In the genomic region with DNA sequence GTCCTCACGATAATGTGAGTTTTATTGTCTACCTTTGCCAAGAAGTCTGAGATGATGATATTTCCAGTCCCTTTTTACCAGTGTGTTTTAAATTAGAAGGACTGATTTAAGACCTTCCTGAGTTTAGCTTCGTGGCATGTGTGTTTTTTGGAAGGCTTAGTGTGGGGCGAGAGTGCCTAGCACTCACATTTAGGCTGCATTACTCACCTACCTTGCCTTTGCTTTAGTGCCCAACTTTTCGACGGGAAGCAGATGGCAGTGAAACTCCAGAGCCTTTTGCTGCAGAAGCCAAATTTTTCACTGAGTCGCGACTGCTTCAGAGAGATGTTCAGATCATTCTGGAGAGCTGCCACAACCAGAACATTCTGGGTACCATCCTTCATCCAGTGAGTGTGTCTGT, we compare ENCODE assay signal across 20 cellular contexts. TPM values are rescaled to one million over a fixed set of nuclear protein-coding genes. Genes with fewer than 3 reads are reported as not detected.
DNase-seq lines count a peak whose midpoint lies in the region; ATAC-seq and TF ChIP-seq lines count a peak whose summit lies in the region.
"Had no signal": no experiment of that assay in that cellular context is flagged by ENCODE, and none has a peak within 500 bp of the region (broad histone marks: within the 10 kb centered on the region; RNA-seq: fewer than 3 reads in every experiment).

No MANE protein-coding gene starts in this region.

- intact Hi-C loops in right lobe of liver (cut with DNase I), result loop anchor here in 1 of 2 donors (10.0 kb wide), 1 partner anchor 502 kb away; no protein-coding TSS in a partner anchor

- H3K4me1 ChIP-seq in foreskin keratinocyte, result no peaks in the 10 kb centered on the region
- no peaks in the 10 kb centered on the region for H3K4me1 ChIP-seq in right lobe of liver
- H3K4me1 ChIP-seq: BLaER1 had no signal

- DNase-seq in GM03348 (ENCODE audit: low spot score) (peak; percentile 24), NCI-H446 treated with DMSO at 0.1 percent for 48 hours (lab: John Stamatoyannopoulos, UW) (peak; percentile 49), fibroblast of peridontal ligament (ENCODE audit: extremely low read depth) (peak; percentile 45), foreskin keratinocyte (no peak), 8988T (no peak), right lobe of liver (no peak)
- DNase-seq: CD8-positive, alpha-beta T cell; DMS79 treated with DMSO at 0.1 percent for 48 hours; IMR-90; NCI-H1417 treated with DMSO at 0.1 percent for 48 hours; NCI-H345; NCI-H526; PC-3; RPMI8226; SHP77 treated with DMSO at 0.1 percent for 48 hours; T-helper 1 cell had no signal

- 93% methylated on average over 4 of the region's 7 CpGs for WGBS in right lobe of liver (ENCODE audit: insufficient coverage, low coverage, low lambda C conversion rate, missing lambda C conversion rate)

- H3K4me3 ChIP-seq in right lobe of liver, result no peak overlapping the region
- H3K4me3 ChIP-seq: BLaER1, GM12878 had no signal

- TF ChIP-seq POLR2A in right lobe of liver (IDR thresholded peaks at IDR 0.05), result no peak

- peaks cover 5 to 86% (median 28%) of the 10 kb centered on the region in 4 donors for H3K36me3 ChIP-seq in right lobe of liver

- TF ChIP-seq CTCF in foreskin keratinocyte (conservative IDR thresholded peaks at IDR 0.05), result no peak
- no peak for TF ChIP-seq CTCF in right lobe of liver (IDR thresholded peaks at IDR 0.05)

- ATAC-seq in foreskin keratinocyte (no peak), GM18868 (IDR thresholded peaks at IDR 0.05; ENCODE audit: unreplicated experiment) (no peak), right lobe of liver (no peak)
- ATAC-seq: CD8-positive, alpha-beta T cell; GM12878; PC-3 had no signal

- H3K27me3 ChIP-seq in foreskin keratinocyte (no peaks in the 10 kb centered on the region), right lobe of liver (no peaks in the 10 kb centered on the region)
- H3K27me3 ChIP-seq: BLaER1 had no signal

- no peaks in the 10 kb centered on the region for H3K9me3 ChIP-seq in right lobe of liver
- H3K9me3 ChIP-seq: BLaER1 had no signal

- H3K27ac ChIP-seq in foreskin keratinocyte (no peak overlapping the region), right lobe of liver (no peak overlapping the region)
- H3K27ac ChIP-seq: BLaER1, HL-60 had no signal

RNA-seq across cellular contexts. Expression of a gene that starts 50.9 kb away (rescaled TPM):
- total RNA-seq in foreskin keratinocyte (188 and 213 TPM in 2 replicates), right lobe of liver (100 to 1,000 TPM in 5 of 6 experiments, 10 to 100 TPM in 1; 77.5 to 150 (median 126) TPM)
- 140 and 151 TPM in 2 replicates for polyA plus RNA-seq in foreskin keratinocyte

Comparison
In these comparisons a context has a peak if more than half of its experiments do, and no peak if none do; other contexts are left out.
1. DNase-seq: peak in GM03348 (single experiment), NCI-H446 treated with DMSO at 0.1 percent for 48 hours (single experiment) and fibroblast of peridontal ligament (single experiment); none in foreskin keratinocyte (0 of 2), 8988T (single experiment) and right lobe of liver (0 of 3).